ENCODE assay signal across 8 cellular contexts in genomic region chr12:50505386-50505827, GRCh38. TPM values are rescaled to one million over a fixed set of nuclear protein-coding genes. Genes with fewer than 3 reads are reported as not detected.
DNase-seq lines count a peak whose midpoint lies in the region; ATAC-seq and TF ChIP-seq lines count a peak whose summit lies in the region.

No MANE protein-coding gene starts in this region.

- peaks cover 8% of the 10 kb centered on the region; the same call in 2 of the 3 replicates for H3K9me3 Mint-ChIP-seq in GM23338
- no peaks in the 10 kb centered on the region for H3K9me3 Mint-ChIP-seq in activated T-helper 17 cell treated with anti-CD3 and anti-CD28 coated beads, Interleukin-2, amount 50 U/mL, for 72 hours

- TF ChIP-seq CTCF in GM12864 (IDR thresholded peaks at IDR 0.05; ENCODE audit: low read depth, low read length, missing control alignments) (no peak), GM23338 (conservative IDR thresholded peaks at IDR 0.05; ENCODE audit: low read depth in 2 of 2) (no peak), MM.1S (IDR thresholded peaks at IDR 0.05; ENCODE audit: low read length) (no peak), osteoblast (IDR thresholded peaks at IDR 0.05; ENCODE audit: extremely low read depth, low read depth, low read length) (no peak)

- H3K4me3 ChIP-seq in GM12864 (ENCODE audit: low read depth, low read length) (peak overlapping the region; percentile 99), GM23338 (peak overlapping the region; percentile 73), MM.1S (ENCODE audit: low read length) (peak overlapping the region; percentile 85), osteoblast (ENCODE audit: insufficient read depth, low read length) (peak overlapping the region; percentile 84)

- ATAC-seq in GM23338, result peak; percentile 66
- ATAC-seq in activated T-helper 17 cell treated with anti-CD3 and anti-CD28 coated beads, Interleukin-2, amount 50 U/mL, for 72 hours (replicated peaks), result peak; percentile 27

- H3K4me1 Mint-ChIP-seq in GM23338, result peaks cover 30% of the 10 kb centered on the region
- H3K4me1 Mint-ChIP-seq in activated T-helper 17 cell treated with anti-CD3 and anti-CD28 coated beads, Interleukin-2, amount 50 U/mL, for 72 hours, result peaks cover 36% of the 10 kb centered on the region

- no peak for DNase-seq in GM12864 (ENCODE audit: low read depth)
- no peak for DNase-seq in GM23338 (ENCODE audit: low spot score)
- DNase-seq in MM.1S, result peak; percentile 29
- peak; percentile 72 for DNase-seq in globus pallidus (ENCODE audit: low spot score)
- peak; percentile 91 for DNase-seq in osteoblast (ENCODE audit: insufficient read length, low spot score, missing footprints)
- DNase-seq in COLO829 (ENCODE audit: low spot score), result no peak
- DNase-seq in NCI-H774 (lab: John Stamatoyannopoulos, UW), result no peak

- peak overlapping the region; percentile 88 for H3K27ac ChIP-seq in GM23338 (ENCODE audit: low read depth)
- peak overlapping the region; percentile 58; the same call in 1 of the 2 replicates for H3K27ac ChIP-seq in MM.1S (ENCODE audit: low read length)
- H3K27ac ChIP-seq in osteoblast (ENCODE audit: low read depth, low read length), result peak overlapping the region; percentile 76

- H4K20me1 ChIP-seq in GM23338 (replicated peaks; ENCODE audit: insufficient read depth) (peaks cover 5% of the 10 kb centered on the region; the same call in 1 of the 2 replicates), MM.1S (ENCODE audit: insufficient read depth, low read length) (no peaks in the 10 kb centered on the region), osteoblast (ENCODE audit: insufficient read depth, low read length) (peaks cover 21% of the 10 kb centered on the region)

- H3K36me3 Mint-ChIP-seq in GM23338 (ENCODE audit: low read depth), result peaks cover 6% of the 10 kb centered on the region; the same call in 1 of the 3 replicates
- no peaks in the 10 kb centered on the region for H3K36me3 Mint-ChIP-seq in activated T-helper 17 cell treated with anti-CD3 and anti-CD28 coated beads, Interleukin-2, amount 50 U/mL, for 72 hours (ENCODE audit: low read depth)

- H3K9me2 ChIP-seq in GM23338 (ENCODE audit: insufficient read depth) (no peaks in the 10 kb centered on the region), MM.1S (replicated peaks; ENCODE audit: insufficient read depth, low read length) (no peaks in the 10 kb centered on the region)

- H3K79me2 ChIP-seq in GM23338 (replicated peaks; ENCODE audit: insufficient read depth) (peaks cover 52% of the 10 kb centered on the region), MM.1S (ENCODE audit: low read length) (peaks cover 54% of the 10 kb centered on the region), osteoblast (ENCODE audit: insufficient read depth, low read length) (peaks cover 55% of the 10 kb centered on the region)

- peak overlapping the region; percentile 89 for H3K9ac ChIP-seq in MM.1S (ENCODE audit: low read length)

- H2AFZ ChIP-seq in GM23338 (peak overlapping the region; percentile 83), MM.1S (ENCODE audit: low read length) (peak overlapping the region; percentile 83), osteoblast (ENCODE audit: low read length) (peak overlapping the region; percentile 93)

- H3K36me3 ChIP-seq in GM23338 (ENCODE audit: insufficient read depth) (no peaks in the 10 kb centered on the region), MM.1S (replicated peaks; ENCODE audit: insufficient read depth, low read length) (no peaks in the 10 kb centered on the region), osteoblast (ENCODE audit: insufficient read depth, low read length) (no peaks in the 10 kb centered on the region)

- H3K27me3 ChIP-seq in GM23338 (ENCODE audit: insufficient read depth) (no peaks in the 10 kb centered on the region), MM.1S (replicated peaks; ENCODE audit: insufficient read depth, low read length) (no peaks in the 10 kb centered on the region), osteoblast (ENCODE audit: insufficient read depth, low read length) (no peaks in the 10 kb centered on the region)

- peaks cover 17% of the 10 kb centered on the region for H3K4me1 ChIP-seq in GM23338 (ENCODE audit: insufficient read depth)
- H3K4me1 ChIP-seq in MM.1S (ENCODE audit: low read length), result peaks cover 12% of the 10 kb centered on the region
- H3K4me1 ChIP-seq in osteoblast (ENCODE audit: insufficient read depth, low read length), result peaks cover 17% of the 10 kb centered on the region

- H3K4me2 ChIP-seq in GM23338, result peak overlapping the region; percentile 88
- H3K4me2 ChIP-seq in MM.1S (ENCODE audit: low read depth, low read length), result peak overlapping the region; percentile 98
- H3K4me2 ChIP-seq in osteoblast (ENCODE audit: insufficient read depth, low read length), result peak overlapping the region; percentile 97

- H3F3A ChIP-seq in GM23338 (replicated peaks; ENCODE audit: low read depth) (no peaks in the 10 kb centered on the region), MM.1S (ENCODE audit: insufficient read depth, low read length) (no peaks in the 10 kb centered on the region; the same call in 1 of the 2 replicates)

- H3K27ac Mint-ChIP-seq in GM23338, result peak overlapping the region; percentile 81
- H3K27ac Mint-ChIP-seq in activated T-helper 17 cell treated with anti-CD3 and anti-CD28 coated beads, Interleukin-2, amount 50 U/mL, for 72 hours, result peak overlapping the region; percentile 89

- peak overlapping the region; percentile 96 for H3K4me3 Mint-ChIP-seq in GM23338
- H3K4me3 Mint-ChIP-seq in activated T-helper 17 cell treated with anti-CD3 and anti-CD28 coated beads, Interleukin-2, amount 50 U/mL, for 72 hours, result peak overlapping the region; percentile 88

- peaks cover 7% of the 10 kb centered on the region for H3K27me3 Mint-ChIP-seq in GM23338 (ENCODE audit: insufficient read depth, low read depth, poor library complexity)
- H3K27me3 Mint-ChIP-seq in activated T-helper 17 cell treated with anti-CD3 and anti-CD28 coated beads, Interleukin-2, amount 50 U/mL, for 72 hours, result no peaks in the 10 kb centered on the region

- H3K9me3 ChIP-seq in MM.1S (replicated peaks; ENCODE audit: insufficient read depth, low read length) (no peaks in the 10 kb centered on the region), osteoblast (ENCODE audit: low read depth, low read length) (no peaks in the 10 kb centered on the region)

TF ChIP-seq in GM23338, 12 proteins besides CTCF, POLR2A, EP300 and RAD21 (continues in another document):
- TF ChIP-seq REST (IDR thresholded peaks at IDR 0.05; ENCODE audit: unreplicated experiment) (no peak), CREB1 (CRISPR knock-in tag; IDR thresholded peaks at IDR 0.05; ENCODE audit: low read depth) (no peak), POLR2AphosphoS5 (IDR thresholded peaks at IDR 0.05; ENCODE audit: low read depth) (no peak), JUNB (IDR thresholded peaks at IDR 0.05; ENCODE audit: unreplicated experiment) (no peak)

RNA-seq across cellular contexts. Expression of gene DIP2B, which starts 0.6 kb away (rescaled TPM):
- total RNA-seq in GM23338 (2014; rRNA removed; shearing (Covaris generic)), result 35.0 and 36.4 TPM in 2 replicates
- polyA plus RNA-seq in GM23338 (2016; fragmentation: Nextera tagmentation; extraction: Ambion mirVana), result 8.0 and 8.9 TPM in 2 replicates
- 10 to 100 TPM; 18.6 to 20.1 TPM for total RNA-seq in activated T-helper 17 cell treated with anti-CD3 and anti-CD28 coated beads, Interleukin-2, amount 50 U/mL, for 72 hours
- total RNA-seq in osteoblast, result 28.2 and 29.8 TPM in 2 replicates

Comparison
In these comparisons a context has a peak if more than half of its experiments do, and no peak if none do; other contexts are left out.
1. DNase-seq: peak in MM.1S (single experiment), globus pallidus (single experiment) and osteoblast (single experiment); none in GM12864 (single experiment), GM23338 (single experiment), COLO829 (single experiment) and NCI-H774 (single experiment).
2. Peak in every context shown above with its lines, with median percentiles within 50 percentile points of each other: H3K4me3 ChIP-seq, H2AFZ ChIP-seq, H3K27ac ChIP-seq and H3K4me2 ChIP-seq.